ENCODE assay signal across 8 cellular contexts in the genomic region with DNA sequence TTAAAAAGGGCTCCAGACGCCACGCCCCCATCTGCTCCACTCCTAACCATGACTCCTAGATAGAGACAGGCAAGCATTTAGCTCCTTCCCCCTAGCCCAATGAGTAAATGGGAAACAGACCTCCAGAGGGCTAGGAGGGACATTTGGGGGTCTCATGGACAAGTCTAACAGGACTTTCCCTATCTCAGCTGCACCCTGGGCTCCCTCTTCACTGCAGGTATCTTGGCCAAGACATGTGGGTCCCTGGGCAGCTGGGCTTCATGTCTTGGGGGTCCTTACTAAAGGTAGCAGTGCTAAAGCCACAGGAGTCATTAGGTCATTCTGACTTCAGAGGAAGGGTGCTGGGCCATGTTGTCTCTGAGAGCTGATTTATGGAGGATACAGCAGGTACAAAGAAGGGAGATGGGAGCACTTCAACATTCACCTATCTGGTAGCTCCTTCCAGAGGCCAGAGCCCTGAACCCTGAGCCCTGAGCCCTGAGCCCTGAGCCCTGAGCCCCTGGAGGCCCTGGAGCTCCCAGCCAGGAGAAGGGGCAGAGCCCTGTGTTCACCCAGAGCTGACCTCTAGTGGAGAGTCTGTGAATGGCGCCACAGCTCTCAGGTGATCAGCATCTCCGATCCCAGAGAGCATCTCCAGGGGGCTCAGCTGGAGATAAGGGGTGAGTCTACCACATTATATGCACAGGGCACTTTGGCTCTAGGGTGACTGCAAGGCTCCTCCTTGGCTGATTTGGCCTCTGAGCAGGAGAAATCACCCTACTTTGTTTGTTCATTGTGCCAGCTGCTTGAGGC.
DNase-seq lines count a peak whose midpoint lies in the region; ATAC-seq lines count a peak whose summit lies in the region.

No MANE protein-coding gene starts in this region.

- peak; percentile 74 for ATAC-seq in GM19455 (IDR thresholded peaks at IDR 0.05; ENCODE audit: unreplicated experiment)

- DNase-seq in NCI-H1417 (lab: John Stamatoyannopoulos, UW) (peak in 2 of 3 experiments; percentile 42 to 49), NCI-H1417 treated with DMSO at 0.1 percent for 48 hours (lab: John Stamatoyannopoulos, UW) (no peak), HS-27A (ENCODE audit: low read depth) (peak; percentile 19), UCSD-AML1 (lab: John Stamatoyannopoulos, UW; ENCODE audit: unreplicated experiment) (peak; percentile 40), germinal center (ENCODE audit: low spot score) (peak; percentile 36), midbrain (lab: John Stamatoyannopoulos, UW) (no peak)
- DNase-seq in stimulated activated CD4-positive, alpha-beta T cell treated with anti-CD3 and anti-CD28 coated beads, Interleukin-12 subunit alpha, Interleukin-12 subunit beta, amount 100 ng/mL, for 48 hours (ENCODE audit: low read depth in 2 of 3, low spot score in 1 of 3) = peak; percentile 2 to 24 (median 6)

Comparison
In these comparisons a context has a peak if more than half of its experiments do, and no peak if none do; other contexts are left out.
1. DNase-seq: peak in NCI-H1417 (2 of 3), HS-27A (single experiment), UCSD-AML1 (single experiment), germinal center (single experiment) and stimulated activated CD4-positive, alpha-beta T cell treated with anti-CD3 and anti-CD28 coated beads, Interleukin-12 subunit alpha, Interleukin-12 subunit beta, amount 100 ng/mL, for 48 hours (3 of 3); none in NCI-H1417 treated with DMSO at 0.1 percent for 48 hours (single experiment) and midbrain (single experiment).